In the genomic region with DNA sequence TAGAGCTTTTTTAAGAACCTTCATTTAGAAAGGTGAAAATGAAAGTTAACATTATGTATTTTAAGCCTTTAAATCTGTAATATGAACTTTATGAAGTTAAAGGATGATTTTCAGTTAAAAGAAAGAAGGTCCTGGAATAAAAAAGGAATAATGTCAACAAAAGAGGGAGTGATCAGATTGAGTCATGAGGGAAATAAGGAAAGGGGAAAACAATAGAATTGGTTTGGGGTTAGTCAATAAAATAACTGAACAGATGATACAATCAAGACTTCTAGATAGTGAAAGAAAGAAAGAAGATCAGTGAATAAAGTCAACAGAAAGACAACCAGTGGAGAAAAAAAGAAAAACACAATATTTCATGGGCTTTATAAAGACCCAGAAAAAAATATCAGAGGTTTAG, we compare ENCODE assay signal across 29 cellular contexts.
DNase-seq lines count a peak whose midpoint lies in the region; ATAC-seq and TF ChIP-seq lines count a peak whose summit lies in the region.
"Had no signal": no experiment of that assay in that cellular context is flagged by ENCODE, and none has a peak within 500 bp of the region (broad histone marks: within the 10 kb centered on the region; RNA-seq: fewer than 3 reads in every experiment).

No MANE protein-coding gene starts in this region.

- H3K79me2 ChIP-seq in MM.1S (ENCODE audit: low read length) (no peaks in the 10 kb centered on the region), osteoblast (ENCODE audit: insufficient read depth, low read length) (no peaks in the 10 kb centered on the region)

- H3F3A ChIP-seq in MM.1S (ENCODE audit: insufficient read depth, low read length): no peaks in the 10 kb centered on the region

- H3K9ac ChIP-seq in MM.1S (ENCODE audit: low read length): no peak overlapping the region

- H3K9me3 ChIP-seq in MM.1S (replicated peaks; ENCODE audit: insufficient read depth, low read length) (no peaks in the 10 kb centered on the region), osteoblast (ENCODE audit: low read depth, low read length) (no peaks in the 10 kb centered on the region), ascending aorta (no peaks in the 10 kb centered on the region)
- H3K9me3 ChIP-seq: adrenal gland, colonic mucosa, heart right ventricle, prostate gland, transverse colon had no signal

- no peaks in the 10 kb centered on the region for H3K36me3 ChIP-seq in MM.1S (replicated peaks; ENCODE audit: insufficient read depth, low read length)
- no peaks in the 10 kb centered on the region for H3K36me3 ChIP-seq in osteoblast (ENCODE audit: insufficient read depth, low read length)
- no peaks in the 10 kb centered on the region for H3K36me3 ChIP-seq in ascending aorta
- H3K36me3 ChIP-seq: adrenal gland, colonic mucosa, heart right ventricle, prostate gland, transverse colon had no signal

- H2AFZ ChIP-seq in MM.1S (ENCODE audit: low read length): no peak overlapping the region
- H2AFZ ChIP-seq in osteoblast (ENCODE audit: low read length): peak overlapping the region; percentile 13

- DNase-seq in ELR (ENCODE audit: low read depth) (peak; percentile 58), MM.1S (no peak), chondrocyte (ENCODE audit: low spot score) (no peak), osteoblast (ENCODE audit: insufficient read length, low spot score, missing footprints) (no peak), ascending aorta (ENCODE audit: low spot score in 2 of 2) (no peak)
- no peak for DNase-seq in activated naive CD8-positive, alpha-beta T cell treated with anti-CD3 and anti-CD28 coated beads, Interleukin-2, amount 50 U/mL, for 24 hours
- no peak for DNase-seq in activated effector memory CD4-positive, alpha-beta T cell treated with anti-CD3 and anti-CD28 coated beads, Interleukin-2, amount 50 U/mL, for 16 hours
- DNase-seq: activated CD4-positive, alpha-beta memory T cell treated with anti-CD3 and anti-CD28 coated beads for 36 hours; activated naive CD4-positive, alpha-beta T cell treated with anti-CD3 and anti-CD28 coated beads for 36 hours; adrenal gland; colonic mucosa; DMS153; effector memory CD4-positive, alpha-beta T cell; erythroblast; H9; heart right ventricle; kidney glomerular epithelial cell; naive thymus-derived CD8-positive, alpha-beta T cell; NCI-H1048; NCI-H2107; NCI-H345; NCI-H748 treated with DMSO at 0.1 percent for 48 hours; RPMI8226; stimulated activated CD4-positive, alpha-beta T cell treated with anti-CD3 and anti-CD28 coated beads, Interleukin-4, amount 100 ng/mL, for 24 hours; transverse colon had no signal

- H3K4me1 ChIP-seq in MM.1S (ENCODE audit: low read length) (no peaks in the 10 kb centered on the region), osteoblast (ENCODE audit: insufficient read depth, low read length) (peaks cover 32% of the 10 kb centered on the region), ascending aorta (peaks cover 0 to 7% of the 10 kb centered on the region in 2 donors)
- H3K4me1 ChIP-seq: adrenal gland, colonic mucosa, heart right ventricle, prostate gland had no signal

- peak overlapping the region; percentile 96 for H3K27ac Mint-ChIP-seq in chondrocyte (ENCODE audit: unreplicated experiment)
- no peak overlapping the region for H3K27ac Mint-ChIP-seq in activated naive CD8-positive, alpha-beta T cell treated with anti-CD3 and anti-CD28 coated beads, Interleukin-2, amount 50 U/mL, for 24 hours
- H3K27ac Mint-ChIP-seq: activated CD4-positive, alpha-beta memory T cell treated with anti-CD3 and anti-CD28 coated beads for 36 hours; activated naive CD4-positive, alpha-beta T cell treated with anti-CD3 and anti-CD28 coated beads for 36 hours; activated T-helper 1 cell treated with anti-CD3 and anti-CD28 coated beads, Interleukin-12 subunit alpha, Interleukin-12 subunit beta, Interleukin-2, Interleukin-4 antibody, amounts not matched to agents 30 ng/mL and 10 ng/mL and 1 ng/mL, durations not matched to agents 14 hours and 24 hours and 36 hours; H9; naive thymus-derived CD8-positive, alpha-beta T cell had no signal

- H3K36me3 Mint-ChIP-seq in chondrocyte (ENCODE audit: low read depth): peaks cover 4% of the 10 kb centered on the region
- H3K36me3 Mint-ChIP-seq in activated naive CD8-positive, alpha-beta T cell treated with anti-CD3 and anti-CD28 coated beads, Interleukin-2, amount 50 U/mL, for 24 hours (ENCODE audit: low read depth): no peaks in the 10 kb centered on the region
- H3K36me3 Mint-ChIP-seq: activated CD4-positive, alpha-beta memory T cell treated with anti-CD3 and anti-CD28 coated beads for 36 hours; naive thymus-derived CD8-positive, alpha-beta T cell had no signal

- peaks cover 18% of the 10 kb centered on the region for H3K9me3 Mint-ChIP-seq in chondrocyte (ENCODE audit: low read depth)
- no peaks in the 10 kb centered on the region for H3K9me3 Mint-ChIP-seq in activated naive CD8-positive, alpha-beta T cell treated with anti-CD3 and anti-CD28 coated beads, Interleukin-2, amount 50 U/mL, for 24 hours
- H3K9me3 Mint-ChIP-seq: activated CD4-positive, alpha-beta memory T cell treated with anti-CD3 and anti-CD28 coated beads for 36 hours; activated naive CD4-positive, alpha-beta T cell treated with anti-CD3 and anti-CD28 coated beads for 36 hours; activated T-helper 1 cell treated with anti-CD3 and anti-CD28 coated beads, Interleukin-12 subunit alpha, Interleukin-12 subunit beta, Interleukin-2, Interleukin-4 antibody, amounts not matched to agents 30 ng/mL and 10 ng/mL and 1 ng/mL, durations not matched to agents 14 hours and 24 hours and 36 hours; H9; naive thymus-derived CD8-positive, alpha-beta T cell had no signal

- ATAC-seq in GM19324 (IDR thresholded peaks at IDR 0.05; ENCODE audit: low FRiP score, unreplicated experiment): no peak
- ATAC-seq in activated naive CD8-positive, alpha-beta T cell treated with anti-CD3 and anti-CD28 coated beads, Interleukin-2, amount 50 U/mL, for 24 hours: no peak
- ATAC-seq: heart right ventricle; naive thymus-derived CD8-positive, alpha-beta T cell; sciatic nerve had no signal

- H3K4me3 Mint-ChIP-seq in chondrocyte (ENCODE audit: unreplicated experiment): no peak overlapping the region
- no peak overlapping the region for H3K4me3 Mint-ChIP-seq in activated naive CD8-positive, alpha-beta T cell treated with anti-CD3 and anti-CD28 coated beads, Interleukin-2, amount 50 U/mL, for 24 hours
- H3K4me3 Mint-ChIP-seq: activated CD4-positive, alpha-beta memory T cell treated with anti-CD3 and anti-CD28 coated beads for 36 hours; activated naive CD4-positive, alpha-beta T cell treated with anti-CD3 and anti-CD28 coated beads for 36 hours; activated T-helper 1 cell treated with anti-CD3 and anti-CD28 coated beads, Interleukin-12 subunit alpha, Interleukin-12 subunit beta, Interleukin-2, Interleukin-4 antibody, amounts not matched to agents 30 ng/mL and 10 ng/mL and 1 ng/mL, durations not matched to agents 14 hours and 24 hours and 36 hours; H9; naive thymus-derived CD8-positive, alpha-beta T cell had no signal

- H3K27me3 Mint-ChIP-seq in chondrocyte (ENCODE audit: low read depth): no peaks in the 10 kb centered on the region
- no peaks in the 10 kb centered on the region for H3K27me3 Mint-ChIP-seq in activated naive CD8-positive, alpha-beta T cell treated with anti-CD3 and anti-CD28 coated beads, Interleukin-2, amount 50 U/mL, for 24 hours
- H3K27me3 Mint-ChIP-seq: activated CD4-positive, alpha-beta memory T cell treated with anti-CD3 and anti-CD28 coated beads for 36 hours had no signal

- H3K27ac ChIP-seq in MM.1S (ENCODE audit: low read length) (no peak overlapping the region), osteoblast (ENCODE audit: low read depth, low read length) (peak overlapping the region; percentile 98), ascending aorta (peak overlapping the region in 1 of 2 donors; percentile 42)
- H3K27ac ChIP-seq: adrenal gland, colonic mucosa, heart right ventricle, prostate gland, transverse colon had no signal

- H4K20me1 ChIP-seq in MM.1S (ENCODE audit: insufficient read depth, low read length) (no peaks in the 10 kb centered on the region), osteoblast (ENCODE audit: insufficient read depth, low read length) (no peaks in the 10 kb centered on the region)

- TF ChIP-seq CTCF in MM.1S (IDR thresholded peaks at IDR 0.05; ENCODE audit: low read length) (no peak), chondrocyte (IDR thresholded peaks at IDR 0.05) (no peak), osteoblast (IDR thresholded peaks at IDR 0.05; ENCODE audit: extremely low read depth, low read depth, low read length) (no peak), ascending aorta (IDR thresholded peaks at IDR 0.05) (no peak)

- intact Hi-C loops in ascending aorta (cut with DNase I): loop anchor here (5.0 to 10.0 kb wide), 3 partner anchors 294 to 826 kb away; a partner anchor contains a TSS

- H3K27me3 ChIP-seq in MM.1S (replicated peaks; ENCODE audit: insufficient read depth, low read length): no peaks in the 10 kb centered on the region
- no peaks in the 10 kb centered on the region for H3K27me3 ChIP-seq in osteoblast (ENCODE audit: insufficient read depth, low read length)
- H3K27me3 ChIP-seq in ascending aorta: no peaks in the 10 kb centered on the region
- H3K27me3 ChIP-seq: adrenal gland, colonic mucosa, heart right ventricle, transverse colon had no signal

- H3K4me2 ChIP-seq in MM.1S (ENCODE audit: low read depth, low read length) (0 out of 2 replicates have a peak overlapping the region, but pooled peaks have one; percentile 0), osteoblast (ENCODE audit: insufficient read depth, low read length) (peak overlapping the region; percentile 54)

- no peaks in the 10 kb centered on the region for H3K9me2 ChIP-seq in MM.1S (replicated peaks; ENCODE audit: insufficient read depth, low read length)

- no peak overlapping the region for H3K4me3 ChIP-seq in MM.1S (ENCODE audit: low read length)
- no peak overlapping the region for H3K4me3 ChIP-seq in osteoblast (ENCODE audit: insufficient read depth, low read length)
- H3K4me3 ChIP-seq in ascending aorta: no peak overlapping the region
- H3K4me3 ChIP-seq: adrenal gland, colonic mucosa, heart right ventricle, prostate gland, transverse colon had no signal

- peaks cover 78% of the 10 kb centered on the region for H3K4me1 Mint-ChIP-seq in chondrocyte (ENCODE audit: low read depth)
- H3K4me1 Mint-ChIP-seq in activated naive CD8-positive, alpha-beta T cell treated with anti-CD3 and anti-CD28 coated beads, Interleukin-2, amount 50 U/mL, for 24 hours: no peaks in the 10 kb centered on the region
